Comparison of ENCODE assay signal across 32 cellular contexts in the genomic region with DNA sequence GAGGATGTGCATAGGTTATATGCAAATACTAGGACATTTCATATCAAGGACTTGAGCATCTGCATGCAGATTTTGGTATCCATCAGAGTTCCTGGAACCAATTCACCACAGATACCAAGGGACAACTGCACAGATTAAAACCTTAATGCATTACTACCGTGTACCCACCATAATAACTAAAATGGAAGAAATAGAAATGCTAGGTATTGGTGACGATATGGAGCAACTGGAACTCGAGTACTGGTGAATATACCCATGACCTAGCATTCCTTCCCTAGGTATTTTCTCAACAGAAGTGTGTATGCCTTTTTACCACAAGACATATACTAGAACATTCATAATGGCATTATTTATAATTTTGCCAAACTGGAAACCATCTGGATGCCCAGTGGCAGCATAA. TPM values are rescaled to one million over a fixed set of nuclear protein-coding genes. Genes with fewer than 3 reads are reported as not detected.
"Had no signal": no experiment of that assay in that cellular context is flagged by ENCODE, and none has a peak within 500 bp of the region (broad histone marks: within the 10 kb centered on the region; RNA-seq: fewer than 3 reads in every experiment).

No MANE protein-coding gene starts in this region.

- H3K27ac Mint-ChIP-seq: dendritic cell treated with granulocyte-macrophage colony-stimulating factor and Interleukin-4, amounts not matched to agents 40 ng/mL and 50 ng/mL, for 4 days; endodermal cell; mesothelial cell of epicardium; nephron progenitor cell had no signal

- H3K4me3 Mint-ChIP-seq: dendritic cell treated with granulocyte-macrophage colony-stimulating factor and Interleukin-4, amounts not matched to agents 40 ng/mL and 50 ng/mL, for 4 days; endodermal cell; mesothelial cell of epicardium; naive B cell; nephron progenitor cell; stimulated activated naive CD8-positive, alpha-beta T cell treated with anti-CD3 and anti-CD28 coated beads, Interleukin-15, amount 100 ng/mL, for 72 hours had no signal

- ATAC-seq: esophagus mucosa; foreskin keratinocyte; gastroesophageal sphincter; heart left ventricle; left lobe of liver; psoas muscle; right cardiac atrium; stimulated activated naive CD8-positive, alpha-beta T cell treated with anti-CD3 and anti-CD28 coated beads, Interleukin-15, amount 100 ng/mL, for 72 hours; upper lobe of right lung had no signal

- H3K4me1 Mint-ChIP-seq: endodermal cell, mesothelial cell of epicardium had no signal

- H3K9me3 Mint-ChIP-seq: dendritic cell treated with granulocyte-macrophage colony-stimulating factor and Interleukin-4, amounts not matched to agents 40 ng/mL and 50 ng/mL, for 4 days had no signal

- H3K27me3 Mint-ChIP-seq: dendritic cell treated with granulocyte-macrophage colony-stimulating factor and Interleukin-4, amounts not matched to agents 40 ng/mL and 50 ng/mL, for 4 days; naive B cell; stimulated activated naive CD8-positive, alpha-beta T cell treated with anti-CD3 and anti-CD28 coated beads, Interleukin-15, amount 100 ng/mL, for 72 hours had no signal

- DNase-seq: colonic mucosa; effector CD8-positive, alpha-beta T cell; endodermal cell; foreskin keratinocyte; heart left ventricle; kidney; mesenchymal stem cell; mucosa of descending colon; naive B cell; nephron progenitor cell; nucleus accumbens; posterior cingulate gyrus; psoas muscle; right cardiac atrium; sigmoid colon; stimulated activated CD4-positive, alpha-beta T cell treated with anti-CD3 and anti-CD28 coated beads, Interleukin-2, amount 100 ng/mL, for 24 hours; stimulated activated CD4-positive, alpha-beta T cell treated with anti-CD3 and anti-CD28 coated beads, Interleukin-4, amount 100 ng/mL, for 24 hours; stimulated activated naive CD4-positive, alpha-beta T cell; stimulated activated naive CD8-positive, alpha-beta T cell treated with anti-CD3 and anti-CD28 coated beads, Interleukin-15, amount 100 ng/mL, for 72 hours; transverse colon; upper lobe of right lung; uterus had no signal

RNA-seq across cellular contexts. Expression of gene KCNS1, which starts 18.5 kb away (rescaled TPM):
- total RNA-seq: gastroesophageal sphincter, left lobe of liver, mesothelial cell of epicardium, psoas muscle had no signal

RNA-seq across cellular contexts. Expression of gene WFDC5, which starts 32.5 kb away (rescaled TPM):
- total RNA-seq: colonic mucosa, endodermal cell, gastroesophageal sphincter, heart left ventricle, left lobe of liver, lung microvascular endothelial cell, mesothelial cell of epicardium, mucosa of descending colon, osteocyte, psoas muscle, renal cortical epithelial cell, right cardiac atrium, sigmoid colon, skeletal muscle tissue, transverse colon, uterus had no signal

RNA-seq across cellular contexts. Expression of gene WFDC12, which starts 41.8 kb away (rescaled TPM):
- total RNA-seq: colonic mucosa, endodermal cell, gastroesophageal sphincter, heart left ventricle, hepatocyte, left lobe of liver, lung microvascular endothelial cell, mesothelial cell of epicardium, mucosa of descending colon, osteocyte, psoas muscle, renal cortical epithelial cell, right cardiac atrium, sigmoid colon, skeletal muscle tissue, uterus had no signal
